Comparison of ENCODE assay signal across 22 cellular contexts in the genomic region with DNA sequence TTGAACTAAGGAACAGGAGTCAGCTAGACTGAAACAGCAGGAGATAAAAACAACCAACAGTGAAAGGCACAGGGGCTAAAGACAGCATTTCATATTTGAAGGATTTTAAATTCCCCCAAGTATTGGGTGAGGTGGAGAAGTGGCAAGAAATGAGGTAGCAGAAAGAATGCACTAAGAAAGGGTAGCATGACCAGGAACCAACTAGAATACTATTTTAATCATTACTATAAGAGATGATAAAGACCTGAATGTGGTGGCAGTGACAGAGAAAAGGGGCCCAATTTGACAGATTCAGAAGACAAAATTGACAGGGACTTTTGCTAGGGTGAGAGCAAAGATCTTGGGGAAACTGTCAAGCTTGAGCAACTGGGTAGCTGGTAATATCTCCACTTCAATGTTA.
"Had no signal": no experiment of that assay in that cellular context is flagged by ENCODE, and none has a peak within 500 bp of the region (broad histone marks: within the 10 kb centered on the region; RNA-seq: fewer than 3 reads in every experiment).

No MANE protein-coding gene starts in this region.

- H3K9me3 Mint-ChIP-seq: central memory CD8-positive, alpha-beta T cell; naive thymus-derived CD8-positive, alpha-beta T cell; T-cell had no signal

- H3K27ac Mint-ChIP-seq: activated CD8-positive, alpha-beta memory T cell treated with anti-CD3 and anti-CD28 coated beads, Interleukin-2, amount 10 ng/mL, durations not matched to agents 7 days and 5 days had no signal

- H3K4me3 Mint-ChIP-seq: activated CD4-positive, alpha-beta T cell treated with anti-CD3 and anti-CD28 coated beads for 36 hours; activated CD8-positive, alpha-beta memory T cell treated with anti-CD3 and anti-CD28 coated beads, Interleukin-2, amount 10 ng/mL, durations not matched to agents 7 days and 5 days; central memory CD8-positive, alpha-beta T cell; naive thymus-derived CD8-positive, alpha-beta T cell; T-cell had no signal

- ATAC-seq: activated CD4-positive, alpha-beta T cell treated with anti-CD3 and anti-CD28 coated beads for 36 hours; activated CD8-positive, alpha-beta memory T cell treated with anti-CD3 and anti-CD28 coated beads, Interleukin-2, amount 10 ng/mL, durations not matched to agents 7 days and 5 days; gastroesophageal sphincter; heart left ventricle; left lobe of liver; lower lobe of right lung; naive thymus-derived CD8-positive, alpha-beta T cell; stimulated activated naive CD8-positive, alpha-beta T cell treated with anti-CD3 and anti-CD28 coated beads, Interleukin-15, Interleukin-2, amounts not matched to agents 100 U/mL and 50 U/mL, for 24 hours; T-cell had no signal

- H3K36me3 ChIP-seq: adrenal gland, ascending aorta, lower lobe of right lung, prostate gland had no signal

- H3K4me3 ChIP-seq: adrenal gland, ascending aorta, gastroesophageal sphincter, heart left ventricle, lower lobe of right lung, prostate gland, spleen, upper lobe of left lung had no signal

- H3K4me1 ChIP-seq: ascending aorta, gastroesophageal sphincter, heart left ventricle, lower lobe of right lung, prostate gland, upper lobe of left lung had no signal

- H3K27me3 Mint-ChIP-seq: activated CD4-positive, alpha-beta T cell treated with anti-CD3 and anti-CD28 coated beads for 36 hours; activated CD8-positive, alpha-beta memory T cell treated with anti-CD3 and anti-CD28 coated beads, Interleukin-2, amount 10 ng/mL, durations not matched to agents 7 days and 5 days; central memory CD8-positive, alpha-beta T cell; naive thymus-derived CD8-positive, alpha-beta T cell; T-cell had no signal

- H3K9me3 ChIP-seq: adrenal gland, ascending aorta, gastroesophageal sphincter, heart left ventricle, lower lobe of right lung, prostate gland, spleen, upper lobe of left lung had no signal

- H3K4me1 Mint-ChIP-seq: activated CD8-positive, alpha-beta memory T cell treated with anti-CD3 and anti-CD28 coated beads, Interleukin-2, amount 10 ng/mL, durations not matched to agents 7 days and 5 days had no signal

- H3K27me3 ChIP-seq: adrenal gland, ascending aorta, gastroesophageal sphincter, heart left ventricle, spleen, upper lobe of left lung had no signal

- H3K36me3 Mint-ChIP-seq: activated CD8-positive, alpha-beta memory T cell treated with anti-CD3 and anti-CD28 coated beads, Interleukin-2, amount 10 ng/mL, durations not matched to agents 7 days and 5 days had no signal

- H3K27ac ChIP-seq: adrenal gland, ascending aorta, epithelial cell of prostate, gastroesophageal sphincter, heart left ventricle, lower lobe of right lung, prostate gland, upper lobe of left lung had no signal

- DNase-seq: activated CD4-positive, alpha-beta T cell treated with anti-CD3 and anti-CD28 coated beads for 36 hours; activated CD4-positive, alpha-beta T cell treated with anti-CD3 and anti-CD28 coated beads, Interleukin-2, amount 50 U/mL, for 48 hours; activated CD8-positive, alpha-beta memory T cell treated with anti-CD3 and anti-CD28 coated beads, Interleukin-2, amount 10 ng/mL, durations not matched to agents 7 days and 5 days; activated effector memory CD4-positive, alpha-beta T cell treated with anti-CD3 and anti-CD28 coated beads, Interleukin-2, amount 50 U/mL, for 16 hours; activated naive CD4-positive, alpha-beta T cell treated with anti-CD3 and anti-CD28 coated beads, Interleukin-2, amount 50 U/mL, for 16 hours; activated T-cell treated with anti-CD3 and anti-CD28 coated beads for 4 hours; adrenal gland; heart left ventricle; lower lobe of right lung; naive thymus-derived CD8-positive, alpha-beta T cell; spleen; stimulated activated CD4-positive, alpha-beta T cell treated with anti-CD3 and anti-CD28 coated beads, Interleukin-4, amount 100 ng/mL, for 1 hour; stimulated activated naive CD8-positive, alpha-beta T cell treated with anti-CD3 and anti-CD28 coated beads, Interleukin-15, Interleukin-2, amounts not matched to agents 100 U/mL and 50 U/mL, for 24 hours; T-cell; T-helper 9 cell; upper lobe of left lung had no signal
